ENCODE assay signal across 1 cellular context in the genomic region with DNA sequence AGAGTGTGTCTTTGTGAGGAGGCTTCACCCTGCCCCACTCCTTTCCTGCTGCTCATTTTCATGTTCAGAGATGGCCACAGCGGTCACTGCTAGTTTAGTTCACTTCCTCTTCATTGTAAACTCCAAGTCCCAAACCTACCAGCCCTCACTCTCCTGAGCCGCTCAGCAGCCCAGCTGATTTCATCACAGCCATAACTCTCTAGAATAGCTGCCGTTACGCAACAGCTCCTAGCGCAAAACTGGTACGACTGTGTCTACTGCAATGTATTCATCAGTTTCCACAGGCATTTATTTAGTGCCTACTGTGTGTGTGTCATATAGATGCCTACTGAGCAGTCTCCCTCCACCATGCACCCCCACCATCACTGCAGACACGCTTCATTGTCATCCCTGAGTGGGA.
TF ChIP-seq lines count a peak whose summit lies in the region.

No MANE protein-coding gene starts in this region.

TF ChIP-seq in H1, 55 proteins besides CTCF, POLR2A, EP300 and RAD21 (continued from another document):
- TF ChIP-seq, protein P1, sequence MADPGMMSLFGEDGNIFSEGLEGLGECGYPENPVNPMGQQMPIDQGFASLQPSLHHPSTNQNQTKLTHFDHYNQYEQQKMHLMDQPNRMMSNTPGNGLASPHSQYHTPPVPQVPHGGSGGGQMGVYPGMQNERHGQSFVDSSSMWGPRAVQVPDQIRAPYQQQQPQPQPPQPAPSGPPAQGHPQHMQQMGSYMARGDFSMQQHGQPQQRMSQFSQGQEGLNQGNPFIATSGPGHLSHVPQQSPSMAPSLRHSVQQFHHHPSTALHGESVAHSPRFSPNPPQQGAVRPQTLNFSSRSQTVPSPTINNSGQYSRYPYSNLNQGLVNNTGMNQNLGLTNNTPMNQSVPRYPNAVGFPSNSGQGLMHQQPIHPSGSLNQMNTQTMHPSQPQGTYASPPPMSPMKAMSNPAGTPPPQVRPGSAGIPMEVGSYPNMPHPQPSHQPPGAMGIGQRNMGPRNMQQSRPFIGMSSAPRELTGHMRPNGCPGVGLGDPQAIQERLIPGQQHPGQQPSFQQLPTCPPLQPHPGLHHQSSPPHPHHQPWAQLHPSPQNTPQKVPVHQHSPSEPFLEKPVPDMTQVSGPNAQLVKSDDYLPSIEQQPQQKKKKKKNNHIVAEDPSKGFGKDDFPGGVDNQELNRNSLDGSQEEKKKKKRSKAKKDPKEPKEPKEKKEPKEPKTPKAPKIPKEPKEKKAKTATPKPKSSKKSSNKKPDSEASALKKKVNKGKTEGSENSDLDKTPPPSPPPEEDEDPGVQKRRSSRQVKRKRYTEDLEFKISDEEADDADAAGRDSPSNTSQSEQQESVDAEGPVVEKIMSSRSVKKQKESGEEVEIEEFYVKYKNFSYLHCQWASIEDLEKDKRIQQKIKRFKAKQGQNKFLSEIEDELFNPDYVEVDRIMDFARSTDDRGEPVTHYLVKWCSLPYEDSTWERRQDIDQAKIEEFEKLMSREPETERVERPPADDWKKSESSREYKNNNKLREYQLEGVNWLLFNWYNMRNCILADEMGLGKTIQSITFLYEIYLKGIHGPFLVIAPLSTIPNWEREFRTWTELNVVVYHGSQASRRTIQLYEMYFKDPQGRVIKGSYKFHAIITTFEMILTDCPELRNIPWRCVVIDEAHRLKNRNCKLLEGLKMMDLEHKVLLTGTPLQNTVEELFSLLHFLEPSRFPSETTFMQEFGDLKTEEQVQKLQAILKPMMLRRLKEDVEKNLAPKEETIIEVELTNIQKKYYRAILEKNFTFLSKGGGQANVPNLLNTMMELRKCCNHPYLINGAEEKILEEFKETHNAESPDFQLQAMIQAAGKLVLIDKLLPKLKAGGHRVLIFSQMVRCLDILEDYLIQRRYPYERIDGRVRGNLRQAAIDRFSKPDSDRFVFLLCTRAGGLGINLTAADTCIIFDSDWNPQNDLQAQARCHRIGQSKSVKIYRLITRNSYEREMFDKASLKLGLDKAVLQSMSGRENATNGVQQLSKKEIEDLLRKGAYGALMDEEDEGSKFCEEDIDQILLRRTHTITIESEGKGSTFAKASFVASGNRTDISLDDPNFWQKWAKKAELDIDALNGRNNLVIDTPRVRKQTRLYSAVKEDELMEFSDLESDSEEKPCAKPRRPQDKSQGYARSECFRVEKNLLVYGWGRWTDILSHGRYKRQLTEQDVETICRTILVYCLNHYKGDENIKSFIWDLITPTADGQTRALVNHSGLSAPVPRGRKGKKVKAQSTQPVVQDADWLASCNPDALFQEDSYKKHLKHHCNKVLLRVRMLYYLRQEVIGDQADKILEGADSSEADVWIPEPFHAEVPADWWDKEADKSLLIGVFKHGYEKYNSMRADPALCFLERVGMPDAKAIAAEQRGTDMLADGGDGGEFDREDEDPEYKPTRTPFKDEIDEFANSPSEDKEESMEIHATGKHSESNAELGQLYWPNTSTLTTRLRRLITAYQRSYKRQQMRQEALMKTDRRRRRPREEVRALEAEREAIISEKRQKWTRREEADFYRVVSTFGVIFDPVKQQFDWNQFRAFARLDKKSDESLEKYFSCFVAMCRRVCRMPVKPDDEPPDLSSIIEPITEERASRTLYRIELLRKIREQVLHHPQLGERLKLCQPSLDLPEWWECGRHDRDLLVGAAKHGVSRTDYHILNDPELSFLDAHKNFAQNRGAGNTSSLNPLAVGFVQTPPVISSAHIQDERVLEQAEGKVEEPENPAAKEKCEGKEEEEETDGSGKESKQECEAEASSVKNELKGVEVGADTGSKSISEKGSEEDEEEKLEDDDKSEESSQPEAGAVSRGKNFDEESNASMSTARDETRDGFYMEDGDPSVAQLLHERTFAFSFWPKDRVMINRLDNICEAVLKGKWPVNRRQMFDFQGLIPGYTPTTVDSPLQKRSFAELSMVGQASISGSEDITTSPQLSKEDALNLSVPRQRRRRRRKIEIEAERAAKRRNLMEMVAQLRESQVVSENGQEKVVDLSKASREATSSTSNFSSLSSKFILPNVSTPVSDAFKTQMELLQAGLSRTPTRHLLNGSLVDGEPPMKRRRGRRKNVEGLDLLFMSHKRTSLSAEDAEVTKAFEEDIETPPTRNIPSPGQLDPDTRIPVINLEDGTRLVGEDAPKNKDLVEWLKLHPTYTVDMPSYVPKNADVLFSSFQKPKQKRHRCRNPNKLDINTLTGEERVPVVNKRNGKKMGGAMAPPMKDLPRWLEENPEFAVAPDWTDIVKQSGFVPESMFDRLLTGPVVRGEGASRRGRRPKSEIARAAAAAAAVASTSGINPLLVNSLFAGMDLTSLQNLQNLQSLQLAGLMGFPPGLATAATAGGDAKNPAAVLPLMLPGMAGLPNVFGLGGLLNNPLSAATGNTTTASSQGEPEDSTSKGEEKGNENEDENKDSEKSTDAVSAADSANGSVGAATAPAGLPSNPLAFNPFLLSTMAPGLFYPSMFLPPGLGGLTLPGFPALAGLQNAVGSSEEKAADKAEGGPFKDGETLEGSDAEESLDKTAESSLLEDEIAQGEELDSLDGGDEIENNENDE (IDR thresholded peaks at IDR 0.05; ENCODE audit: insufficient replicate concordance, low read length) = no peak
- no peak for TF ChIP-seq SIRT6 (IDR thresholded peaks at IDR 0.05; ENCODE audit: low read length)
- TF ChIP-seq EGR1 (IDR thresholded peaks at IDR 0.05; ENCODE audit: borderline replicate concordance, low read depth, low read length) = no peak
- TF ChIP-seq ASH2L (IDR thresholded peaks at IDR 0.05; ENCODE audit: low read length) = no peak
- TF ChIP-seq, protein P2, sequence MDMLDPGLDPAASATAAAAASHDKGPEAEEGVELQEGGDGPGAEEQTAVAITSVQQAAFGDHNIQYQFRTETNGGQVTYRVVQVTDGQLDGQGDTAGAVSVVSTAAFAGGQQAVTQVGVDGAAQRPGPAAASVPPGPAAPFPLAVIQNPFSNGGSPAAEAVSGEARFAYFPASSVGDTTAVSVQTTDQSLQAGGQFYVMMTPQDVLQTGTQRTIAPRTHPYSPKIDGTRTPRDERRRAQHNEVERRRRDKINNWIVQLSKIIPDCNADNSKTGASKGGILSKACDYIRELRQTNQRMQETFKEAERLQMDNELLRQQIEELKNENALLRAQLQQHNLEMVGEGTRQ (IDR thresholded peaks at IDR 0.05; ENCODE audit: low read length) = no peak
- no peak for TF ChIP-seq CBX5 (IDR thresholded peaks at IDR 0.05; ENCODE audit: low read depth, low read length)
